12 cellular contexts compared by ENCODE assay signal in the genomic region with DNA sequence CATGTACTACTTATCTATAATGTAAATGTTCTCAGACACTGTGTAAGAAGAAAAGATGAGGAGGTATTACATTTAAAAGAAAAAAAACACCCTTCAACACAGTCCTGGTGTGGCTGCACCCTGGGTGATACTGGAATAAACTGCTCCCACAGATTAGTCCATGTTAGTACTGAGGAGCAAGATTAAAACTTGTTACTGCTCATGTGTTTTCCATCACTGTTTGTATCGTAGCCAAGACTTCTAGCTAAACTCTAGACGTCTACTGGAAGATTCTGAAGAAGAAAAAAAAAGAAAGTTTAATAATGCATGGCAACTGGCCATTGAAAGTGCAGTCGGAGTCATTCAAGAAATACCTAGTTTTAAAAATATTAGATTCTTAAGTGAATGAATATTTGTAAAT. TPM values are rescaled to one million over a fixed set of nuclear protein-coding genes. Genes with fewer than 3 reads are reported as not detected.
DNase-seq lines count a peak whose midpoint lies in the region; ATAC-seq and TF ChIP-seq lines count a peak whose summit lies in the region.
"Had no signal": no experiment of that assay in that cellular context is flagged by ENCODE, and none has a peak within 500 bp of the region (broad histone marks: within the 10 kb centered on the region; RNA-seq: fewer than 3 reads in every experiment).

ASPN (minus strand) TSS at position 171 of the 400 bp plus-strand sequence.

- H3K27ac ChIP-seq in mammary epithelial cell (ENCODE audit: insufficient read depth, low read depth, low read length), result peak within 1 kb of the TSS; percentile 66
- no peak within 1 kb of the TSS for H3K27ac ChIP-seq in CD8-positive, alpha-beta T cell (ENCODE audit: low read depth, low read length)

- intact Hi-C loops in mammary epithelial cell (cut with micrococcal nuclease) (no loop called here), left ventricle myocardium superior (cut with micrococcal nuclease) (no loop called here)
- intact Hi-C loops in CD8-positive, alpha-beta T cell (cut with DNase I, micrococcal nuclease), result no loop called here

- no peaks in the 10 kb centered on the region for H3K27me3 ChIP-seq in mammary epithelial cell (ENCODE audit: insufficient read depth, low read length)
- H3K27me3 ChIP-seq in CD8-positive, alpha-beta T cell (ENCODE audit: insufficient read depth, low read length), result no peaks in the 10 kb centered on the region

- in situ Hi-C loops in mammary epithelial cell (cut with MboI; ENCODE audit: low sequenced_read_pairs in 2 of 2), result no loop called here

- ATAC-seq in left ventricle myocardium superior (peak; percentile 74), HG03196 (IDR thresholded peaks at IDR 0.05; ENCODE audit: unreplicated experiment) (no peak)
- no peak for ATAC-seq in CD8-positive, alpha-beta T cell
- ATAC-seq: activated T-cell treated with anti-CD3 and anti-CD28 coated beads, Interleukin-2, amount 50 U/mL, for 72 hours had no signal

- H3K4me1 Mint-ChIP-seq in CD8-positive, alpha-beta T cell (ENCODE audit: low read depth), result peaks cover 2% of the 10 kb centered on the region

- H3K36me3 ChIP-seq in mammary epithelial cell (ENCODE audit: insufficient read depth, low read length), result no peaks in the 10 kb centered on the region
- no peaks in the 10 kb centered on the region for H3K36me3 ChIP-seq in CD8-positive, alpha-beta T cell (ENCODE audit: insufficient read depth, low read length)

- 64% methylated on average over 3 of the region's 3 CpGs for WGBS in mammary epithelial cell (ENCODE audit: low coverage, missing lambda C conversion rate)

- CTCF ChIA-PET in mammary epithelial cell (lab: Charles Lee; ENCODE audit: low non-redundant PET), result no interaction called here
- CTCF ChIA-PET in CD8-positive, alpha-beta T cell (lab: Charles Lee), result no interaction called here

- DNase-seq in GM04504 (ENCODE audit: low read depth) (peak; percentile 52), mammary epithelial cell (no peak), left ventricle myocardium superior (no peak), smooth muscle cell of the brain vasculature (ENCODE audit: low read depth, low spot score) (peak; percentile 26), NCI-H526 (lab: John Stamatoyannopoulos, UW) (no peak), DMS79 treated with DMSO at 0.1 percent for 48 hours (lab: John Stamatoyannopoulos, UW) (no peak)
- no peak for DNase-seq in CD8-positive, alpha-beta T cell
- DNase-seq: activated T-cell treated with anti-CD3 and anti-CD28 coated beads, Interleukin-2, amount 50 U/mL, for 72 hours; cerebellar nuclear complex; NK-92 treated with Interleukin-12 subunit alpha and Interleukin-12 subunit beta, amount 100 ng/mL, for 24 hours had no signal

- no peaks in the 10 kb centered on the region for H3K79me2 ChIP-seq in mammary epithelial cell (ENCODE audit: insufficient read depth, low read length)

- H3K4me3 ChIP-seq in mammary epithelial cell (replicated peaks in 1 of 3; ENCODE audit: insufficient read depth in 1 of 3, low read depth in 2 of 3, low read length in 3 of 3), result peak within 1 kb of the TSS in 1 of 3 experiments; percentile 11
- H3K4me3 ChIP-seq in CD8-positive, alpha-beta T cell (ENCODE audit: low read depth, low read length), result no peak within 1 kb of the TSS

- no peaks in the 10 kb centered on the region for H3K36me3 Mint-ChIP-seq in CD8-positive, alpha-beta T cell

- H4K20me1 ChIP-seq in mammary epithelial cell (ENCODE audit: insufficient read depth, low read length), result no peaks in the 10 kb centered on the region

- H3K4me1 ChIP-seq in mammary epithelial cell (ENCODE audit: insufficient read depth, low read length), result peaks cover 15% of the 10 kb centered on the region
- no peaks in the 10 kb centered on the region for H3K4me1 ChIP-seq in CD8-positive, alpha-beta T cell (ENCODE audit: insufficient read depth, low read length)

- H3K9me3 Mint-ChIP-seq in CD8-positive, alpha-beta T cell, result no peaks in the 10 kb centered on the region
- H3K9me3 Mint-ChIP-seq: activated T-cell treated with anti-CD3 and anti-CD28 coated beads, Interleukin-2, amount 50 U/mL, for 72 hours; neural crest cell had no signal

- H2AFZ ChIP-seq in mammary epithelial cell (ENCODE audit: low read depth, low read length), result no peak within 1 kb of the TSS

- no TSS peak for BruUV-seq in mammary epithelial cell (replicated peaks; lab: Mats Ljungman, UMichigan)

- TF ChIP-seq CTCF in mammary epithelial cell (conservative IDR thresholded peaks at IDR 0.05 in 1 of 2, IDR thresholded peaks at IDR 0.05 in 1 of 2; ENCODE audit: extremely low read depth in 1 of 2, insufficient read depth in 1 of 2, low read depth in 1 of 2, low read length in 2 of 2), result no peak
- no peak for TF ChIP-seq CTCF in CD8-positive, alpha-beta T cell (IDR thresholded peaks at IDR 0.05)

- POLR2A ChIA-PET in CD8-positive, alpha-beta T cell (lab: Charles Lee), result no interaction called here

- H3K4me3 Mint-ChIP-seq in CD8-positive, alpha-beta T cell, result no peak within 1 kb of the TSS
- H3K4me3 Mint-ChIP-seq: neural crest cell had no signal

- dilution Hi-C loops in mammary epithelial cell (cut with HindIII; ENCODE audit: low sequenced_read_pairs), result loop anchor here (5.0 kb wide), 1 partner anchor 90 kb away; no protein-coding TSS in a partner anchor

- no peaks in the 10 kb centered on the region for H3K27me3 Mint-ChIP-seq in CD8-positive, alpha-beta T cell (ENCODE audit: low read depth)

- no peak within 1 kb of the TSS for H3K9ac ChIP-seq in mammary epithelial cell (ENCODE audit: insufficient read depth, low read length)

- no peak within 1 kb of the TSS for H3K27ac Mint-ChIP-seq in CD8-positive, alpha-beta T cell
- H3K27ac Mint-ChIP-seq: activated T-cell treated with anti-CD3 and anti-CD28 coated beads, Interleukin-2, amount 50 U/mL, for 72 hours had no signal

- H3K4me2 ChIP-seq in mammary epithelial cell (ENCODE audit: insufficient read depth, low read depth, low read length), result peak within 1 kb of the TSS; percentile 64

- H3K9me3 ChIP-seq in mammary epithelial cell (replicated peaks; ENCODE audit: insufficient read depth, low read length), result no peaks in the 10 kb centered on the region
- H3K9me3 ChIP-seq in CD8-positive, alpha-beta T cell (ENCODE audit: low read length), result no peaks in the 10 kb centered on the region

RNA-seq across cellular contexts. Expression of gene ASPN, which starts in this region (rescaled TPM):
- total RNA-seq in mammary epithelial cell (under 1 TPM in 1 of 2 donors, not detected in 1; 0.17 TPM), left ventricle myocardium superior (4.5 TPM)
- polyA plus RNA-seq in mammary epithelial cell, result not detected
- not detected for polyA minus RNA-seq in mammary epithelial cell
- not detected for total RNA-seq in CD8-positive, alpha-beta T cell
- total RNA-seq: activated T-cell treated with anti-CD3 and anti-CD28 coated beads, Interleukin-2, amount 50 U/mL, for 72 hours; neural crest cell had no signal

Comparison
In these comparisons a context has a peak if more than half of its experiments do, and no peak if none do; other contexts are left out.
1. DNase-seq: peak in GM04504 (single experiment) and smooth muscle cell of the brain vasculature (single experiment); none in mammary epithelial cell (single experiment), left ventricle myocardium superior (single experiment), NCI-H526 (0 of 2), DMS79 treated with DMSO at 0.1 percent for 48 hours (single experiment) and CD8-positive, alpha-beta T cell (0 of 7).